8 cellular contexts compared by ENCODE assay signal in genomic region chr11:64742940-64743590, GRCh38. TPM values are rescaled to one million over a fixed set of nuclear protein-coding genes. Genes with fewer than 3 reads are reported as not detected.
A peak's percentile ranks its signal among the peaks of the same experiment; 100 is the strongest.
DNase-seq lines count a peak whose midpoint lies in the region; ATAC-seq and TF ChIP-seq lines count a peak whose summit lies in the region.

No MANE protein-coding gene starts in this region.

- peaks cover 34% of the 10 kb centered on the region for H3K36me3 Mint-ChIP-seq in activated CD4-positive, alpha-beta T cell treated with anti-CD3 and anti-CD28 coated beads, Interleukin-2, amount 10 ng/mL, durations not matched to agents 7 days and 5 days (ENCODE audit: low read depth)

- no peak overlapping the region for H3K9ac ChIP-seq in duodenal mucosa (ENCODE audit: low read depth in 1 of 2, low read length in 2 of 2)

- H3K4me3 Mint-ChIP-seq in activated CD4-positive, alpha-beta T cell treated with anti-CD3 and anti-CD28 coated beads, Interleukin-2, amount 10 ng/mL, durations not matched to agents 7 days and 5 days = peak overlapping the region; percentile 92

- H3K4me3 ChIP-seq in GM08714 (ENCODE audit: low read length) (peak overlapping the region; percentile 54; the same call in 1 of the 2 replicates), LNCaP clone FGC (ENCODE audit: low read depth, low read length) (peak overlapping the region; percentile 11; the same call in 1 of the 2 replicates), duodenal mucosa (ENCODE audit: low read depth in 1 of 2, low read length in 2 of 2) (peak overlapping the region; percentile 63 to 69)

- H3K4me1 ChIP-seq in duodenal mucosa (ENCODE audit: control insufficient read depth in 1 of 2, insufficient read depth in 2 of 2, low read length in 2 of 2) = peaks cover 29 to 30% of the 10 kb centered on the region in 2 donors

- no peaks in the 10 kb centered on the region for H3K27me3 Mint-ChIP-seq in activated CD4-positive, alpha-beta T cell treated with anti-CD3 and anti-CD28 coated beads, Interleukin-2, amount 10 ng/mL, durations not matched to agents 7 days and 5 days

- no peak overlapping the region for H3K27ac ChIP-seq in duodenal mucosa (ENCODE audit: low read depth, low read length)

- no peaks in the 10 kb centered on the region for H3K9me3 ChIP-seq in duodenal mucosa (ENCODE audit: control insufficient read depth in 1 of 2, low read length in 2 of 2)

- no peak for ATAC-seq in GM21381 (IDR thresholded peaks at IDR 0.05; ENCODE audit: unreplicated experiment)

- H3K4me1 Mint-ChIP-seq in activated CD4-positive, alpha-beta T cell treated with anti-CD3 and anti-CD28 coated beads, Interleukin-2, amount 10 ng/mL, durations not matched to agents 7 days and 5 days = peaks cover 40% of the 10 kb centered on the region

- no peak for DNase-seq in LNCaP clone FGC (ENCODE audit: low read depth)
- peak; percentile 69 for DNase-seq in activated CD4-positive, alpha-beta T cell treated with anti-CD3 and anti-CD28 coated beads, Interleukin-2, amount 10 ng/mL, durations not matched to agents 7 days and 5 days
- peak; percentile 44 for DNase-seq in medulla oblongata (ENCODE audit: extremely low spot score)
- DNase-seq in stimulated activated CD8-positive, alpha-beta memory T cell treated with anti-CD3 and anti-CD28 coated beads, Interleukin-12 subunit alpha, Interleukin-12 subunit beta, amount 100 ng/mL, for 24 hours (ENCODE audit: extremely low read depth) = peak; percentile 39
- no peak for DNase-seq in DMS153 treated with DMSO at 0.1 percent for 48 hours (lab: John Stamatoyannopoulos, UW; ENCODE audit: unreplicated experiment)

- no peaks in the 10 kb centered on the region for H3K9me3 Mint-ChIP-seq in activated CD4-positive, alpha-beta T cell treated with anti-CD3 and anti-CD28 coated beads, Interleukin-2, amount 10 ng/mL, durations not matched to agents 7 days and 5 days

- peak; percentile 90 for TF ChIP-seq CTCF in LNCaP clone FGC (IDR thresholded peaks at IDR 0.05; ENCODE audit: control insufficient read depth, extremely low read depth, insufficient read depth)

- peaks cover 32 to 50% of the 10 kb centered on the region in 2 donors for H3K27me3 ChIP-seq in duodenal mucosa (ENCODE audit: control insufficient read depth in 1 of 2, insufficient read depth in 2 of 2, low read length in 2 of 2)

- no peak overlapping the region for H3K27ac Mint-ChIP-seq in activated CD4-positive, alpha-beta T cell treated with anti-CD3 and anti-CD28 coated beads, Interleukin-2, amount 10 ng/mL, durations not matched to agents 7 days and 5 days

- POLR2A ChIA-PET in activated CD4-positive, alpha-beta T cell treated with anti-CD3 and anti-CD28 coated beads, Interleukin-2, amount 10 ng/mL, durations not matched to agents 7 days and 5 days (lab: Charles Lee) = no interaction called here

- H3K36me3 ChIP-seq in duodenal mucosa (ENCODE audit: control insufficient read depth in 1 of 2, insufficient read depth in 2 of 2, low read length in 2 of 2) = no peaks in the 10 kb centered on the region

- CTCF ChIA-PET in activated CD4-positive, alpha-beta T cell treated with anti-CD3 and anti-CD28 coated beads, Interleukin-2, amount 10 ng/mL, durations not matched to agents 7 days and 5 days (lab: Charles Lee) = interaction anchor here (0.6 to 3.8 kb wide), 13 partner anchors 9 to 401 kb away, joined by 3 to 25 read pairs (median 5); partner anchors contain the start of genes MAJIN and SF1

RNA-seq across cellular contexts. Expression of gene RASGRP2, which starts 0.9 kb away (rescaled TPM):
- total RNA-seq in activated CD4-positive, alpha-beta T cell treated with anti-CD3 and anti-CD28 coated beads, Interleukin-2, amount 10 ng/mL, durations not matched to agents 7 days and 5 days = 100 to 1,000 TPM; 293 to 300 TPM

RNA-seq across cellular contexts. Expression of gene PYGM, which starts 16.7 kb away (rescaled TPM):
- 1 to 10 TPM; 3.9 to 4.3 TPM for total RNA-seq in activated CD4-positive, alpha-beta T cell treated with anti-CD3 and anti-CD28 coated beads, Interleukin-2, amount 10 ng/mL, durations not matched to agents 7 days and 5 days

RNA-seq across cellular contexts. Expression of gene NRXN2, which starts 20.1 kb away (rescaled TPM):
- total RNA-seq in activated CD4-positive, alpha-beta T cell treated with anti-CD3 and anti-CD28 coated beads, Interleukin-2, amount 10 ng/mL, durations not matched to agents 7 days and 5 days = under 1 TPM; 0.07 to 0.15 TPM

RNA-seq across cellular contexts. Expression of gene SF1, which starts 35.3 kb away (rescaled TPM):
- total RNA-seq in activated CD4-positive, alpha-beta T cell treated with anti-CD3 and anti-CD28 coated beads, Interleukin-2, amount 10 ng/mL, durations not matched to agents 7 days and 5 days = 100 to 1,000 TPM; 435 to 456 TPM

RNA-seq across cellular contexts. Expression of gene MAP4K2, which starts 59.9 kb away (rescaled TPM):
- 10 to 100 TPM; 86.6 to 91.2 TPM for total RNA-seq in activated CD4-positive, alpha-beta T cell treated with anti-CD3 and anti-CD28 coated beads, Interleukin-2, amount 10 ng/mL, durations not matched to agents 7 days and 5 days

Comparison
In these comparisons a context has a peak if more than half of its experiments do, and no peak if none do; other contexts are left out.
1. H3K4me3 ChIP-seq: peak in every context shown above with its lines; median percentile 66 in duodenal mucosa; 54 in GM08714; 11 in LNCaP clone FGC.
2. DNase-seq: peak in activated CD4-positive, alpha-beta T cell treated with anti-CD3 and anti-CD28 coated beads, Interleukin-2, amount 10 ng/mL, durations not matched to agents 7 days and 5 days (single experiment), medulla oblongata (single experiment) and stimulated activated CD8-positive, alpha-beta memory T cell treated with anti-CD3 and anti-CD28 coated beads, Interleukin-12 subunit alpha, Interleukin-12 subunit beta, amount 100 ng/mL, for 24 hours (single experiment); none in LNCaP clone FGC (single experiment) and DMS153 treated with DMSO at 0.1 percent for 48 hours (single experiment).